8 cellular contexts compared by ENCODE assay signal in genomic region chr6:151765444-151765886, GRCh38. TPM values are rescaled to one million over a fixed set of nuclear protein-coding genes. Genes with fewer than 3 reads are reported as not detected.
DNase-seq lines count a peak whose midpoint lies in the region; ATAC-seq lines count a peak whose summit lies in the region.

No MANE protein-coding gene starts in this region.

- no peaks in the 10 kb centered on the region for H3K9me3 Mint-ChIP-seq in T-helper 2 cell treated with Interferon-gamma antibody and Interleukin-4, amounts not matched to agents 5 μg/mL and 100 μg/mL, for 36 hours

- ATAC-seq in GM19395 (IDR thresholded peaks at IDR 0.05; ENCODE audit: unreplicated experiment), result peak; percentile 80
- peak; percentile 43 for ATAC-seq in HG03469 (IDR thresholded peaks at IDR 0.05; ENCODE audit: unreplicated experiment)
- ATAC-seq in Right ventricle myocardium superior (ENCODE audit: poor library complexity), result peak; percentile 76

- no peaks in the 10 kb centered on the region for H3K36me3 Mint-ChIP-seq in T-helper 2 cell treated with Interferon-gamma antibody and Interleukin-4, amounts not matched to agents 5 μg/mL and 100 μg/mL, for 36 hours (ENCODE audit: low read depth)

- peaks cover 20% of the 10 kb centered on the region for H3K4me1 Mint-ChIP-seq in T-helper 2 cell treated with Interferon-gamma antibody and Interleukin-4, amounts not matched to agents 5 μg/mL and 100 μg/mL, for 36 hours (ENCODE audit: low read depth)

- peaks cover 24% of the 10 kb centered on the region for H3K27me3 Mint-ChIP-seq in T-helper 2 cell treated with Interferon-gamma antibody and Interleukin-4, amounts not matched to agents 5 μg/mL and 100 μg/mL, for 36 hours (ENCODE audit: low read depth)

- intact Hi-C loops in Right ventricle myocardium superior (cut with DNase I), result loop anchor here (5.0 kb wide), 1 partner anchor 352 kb away; no protein-coding TSS in a partner anchor

- H3K4me3 Mint-ChIP-seq in T-helper 2 cell treated with Interferon-gamma antibody and Interleukin-4, amounts not matched to agents 5 μg/mL and 100 μg/mL, for 36 hours, result no peak overlapping the region

- no peak overlapping the region for H3K27ac Mint-ChIP-seq in T-helper 2 cell treated with Interferon-gamma antibody and Interleukin-4, amounts not matched to agents 5 μg/mL and 100 μg/mL, for 36 hours

- DNase-seq in DMS114 treated with DMSO at 0.1 percent for 48 hours (lab: John Stamatoyannopoulos, UW; ENCODE audit: unreplicated experiment) (peak; percentile 41), NCI-H748 treated with DMSO at 0.1 percent for 48 hours (lab: John Stamatoyannopoulos, UW) (peak; percentile 22), Right ventricle myocardium superior (no peak), pulmonary artery endothelial cell (ENCODE audit: low read depth, low spot score) (peak; percentile 93)
- peak; percentile 19 for DNase-seq in activated naive CD4-positive, alpha-beta T cell treated with anti-CD3 and anti-CD28 coated beads, Interleukin-2, amount 50 U/mL, for 16 hours
- DNase-seq in T-helper 2 cell treated with Interferon-gamma antibody and Interleukin-4, amounts not matched to agents 5 μg/mL and 100 μg/mL, for 36 hours (ENCODE audit: low spot score), result no peak

RNA-seq across cellular contexts. Expression of gene ESR1, which starts 42.0 kb away (rescaled TPM):
- total RNA-seq in Right ventricle myocardium superior (1.2 TPM), pulmonary artery endothelial cell (0.04 and 0.13 TPM in 2 replicates)

Comparison
In these comparisons a context has a peak if more than half of its experiments do, and no peak if none do; other contexts are left out.
1. DNase-seq: peak in DMS114 treated with DMSO at 0.1 percent for 48 hours (single experiment), NCI-H748 treated with DMSO at 0.1 percent for 48 hours (single experiment), activated naive CD4-positive, alpha-beta T cell treated with anti-CD3 and anti-CD28 coated beads, Interleukin-2, amount 50 U/mL, for 16 hours (single experiment) and pulmonary artery endothelial cell (single experiment); none in Right ventricle myocardium superior (single experiment) and T-helper 2 cell treated with Interferon-gamma antibody and Interleukin-4, amounts not matched to agents 5 μg/mL and 100 μg/mL, for 36 hours (single experiment).
2. Peak in every context shown above with its lines, with median percentiles within 50 percentile points of each other: ATAC-seq.